In the genomic region with DNA sequence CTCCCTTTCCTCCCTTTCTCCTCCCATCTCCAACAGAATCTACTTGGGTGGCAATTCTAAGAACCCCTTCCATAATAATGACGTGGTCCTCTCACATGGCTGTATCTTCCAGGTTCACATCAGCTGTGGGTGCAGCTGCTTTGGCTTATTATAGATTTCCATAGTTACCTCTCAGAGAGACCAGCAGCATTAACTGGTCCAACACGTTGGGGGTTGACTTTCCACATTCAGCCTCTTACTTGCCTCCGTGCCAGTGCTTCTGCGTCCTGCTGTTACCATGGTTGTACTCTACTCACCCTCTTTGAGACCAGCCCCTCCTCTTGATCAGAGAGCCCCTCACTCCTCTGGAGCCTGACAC, we compare ENCODE assay signal across 14 cellular contexts.
"Had no signal": no experiment of that assay in that cellular context is flagged by ENCODE, and none has a peak within 500 bp of the region (broad histone marks: within the 10 kb centered on the region; RNA-seq: fewer than 3 reads in every experiment).

No MANE protein-coding gene starts in this region.

- H3K4me3 Mint-ChIP-seq: activated CD4-positive, alpha-beta T cell treated with anti-CD3 and anti-CD28 coated beads, Interleukin-2, amount 10 ng/mL, durations not matched to agents 7 days and 5 days; activated CD8-positive, alpha-beta T cell treated with anti-CD3 and anti-CD28 coated beads, Interleukin-2, amount 10 ng/mL, durations not matched to agents 7 days and 5 days; activated naive CD4-positive, alpha-beta T cell treated with anti-CD3 and anti-CD28 coated beads for 36 hours; activated T-cell treated with anti-CD3 and anti-CD28 coated beads, Interleukin-2, amount 50 U/mL, for 24 hours; effector memory CD8-positive, alpha-beta T cell; natural killer cell had no signal

- DNase-seq: activated T-cell treated with anti-CD3 and anti-CD28 coated beads, Interleukin-2, amount 50 U/mL, for 24 hours; effector memory CD8-positive, alpha-beta T cell; esophagus squamous epithelium; left cardiac atrium; natural killer cell; stomach had no signal

- H3K4me3 ChIP-seq: body of pancreas, esophagus squamous epithelium, pancreas, stomach, upper lobe of left lung had no signal

- H3K4me1 ChIP-seq: body of pancreas, esophagus squamous epithelium, pancreas, stomach, upper lobe of left lung had no signal

- H3K27ac Mint-ChIP-seq: activated CD4-positive, alpha-beta T cell treated with anti-CD3 and anti-CD28 coated beads, Interleukin-2, amount 10 ng/mL, durations not matched to agents 7 days and 5 days; activated CD8-positive, alpha-beta T cell treated with anti-CD3 and anti-CD28 coated beads, Interleukin-2, amount 10 ng/mL, durations not matched to agents 7 days and 5 days; activated naive CD4-positive, alpha-beta T cell treated with anti-CD3 and anti-CD28 coated beads for 36 hours; activated T-cell treated with anti-CD3 and anti-CD28 coated beads, Interleukin-2, amount 50 U/mL, for 24 hours; activated T-helper 2 cell treated with anti-CD3 and anti-CD28 coated beads, Interferon-gamma antibody, Interleukin-2, Interleukin-4, amounts not matched to agents 10 μg/mL and 5 μg/mL and 100 μg/mL, durations not matched to agents 14 hours and 24 hours and 36 hours; effector memory CD8-positive, alpha-beta T cell; natural killer cell had no signal

- ATAC-seq: activated CD8-positive, alpha-beta T cell treated with anti-CD3 and anti-CD28 coated beads, Interleukin-2, amount 10 ng/mL, durations not matched to agents 7 days and 5 days; body of pancreas; effector memory CD8-positive, alpha-beta T cell; left cardiac atrium; natural killer cell had no signal

- H3K9me3 Mint-ChIP-seq: activated CD4-positive, alpha-beta T cell treated with anti-CD3 and anti-CD28 coated beads, Interleukin-2, amount 10 ng/mL, durations not matched to agents 7 days and 5 days; activated naive CD4-positive, alpha-beta T cell treated with anti-CD3 and anti-CD28 coated beads for 36 hours; activated T-cell treated with anti-CD3 and anti-CD28 coated beads, Interleukin-2, amount 50 U/mL, for 24 hours; activated T-helper 2 cell treated with anti-CD3 and anti-CD28 coated beads, Interferon-gamma antibody, Interleukin-2, Interleukin-4, amounts not matched to agents 10 μg/mL and 5 μg/mL and 100 μg/mL, durations not matched to agents 14 hours and 24 hours and 36 hours; effector memory CD8-positive, alpha-beta T cell had no signal

- H3K27me3 ChIP-seq: body of pancreas, esophagus squamous epithelium, neutrophil, upper lobe of left lung had no signal

- H3K27ac ChIP-seq: body of pancreas, esophagus squamous epithelium, neutrophil, pancreas, stomach, upper lobe of left lung had no signal

- H3K36me3 ChIP-seq: esophagus squamous epithelium, neutrophil, pancreas, stomach, upper lobe of left lung had no signal

- H3K36me3 Mint-ChIP-seq: natural killer cell had no signal

- H3K9me3 ChIP-seq: body of pancreas, esophagus squamous epithelium, neutrophil, stomach, upper lobe of left lung had no signal
